15 cellular contexts compared by ENCODE assay signal in genomic region chr14:101859538-101859902, GRCh38.
DNase-seq lines count a peak whose midpoint lies in the region; ATAC-seq and TF ChIP-seq lines count a peak whose summit lies in the region.
"Had no signal": no experiment of that assay in that cellular context is flagged by ENCODE, and none has a peak within 500 bp of the region (broad histone marks: within the 10 kb centered on the region; RNA-seq: fewer than 3 reads in every experiment).

No MANE protein-coding gene starts in this region.

- no peak overlapping the region for H3K4me3 Mint-ChIP-seq in activated B cell treated with CpG ODN at 0.5 μM for 24 hours

- ATAC-seq in Right ventricle myocardium superior (ENCODE audit: poor library complexity) (no peak), activated B cell treated with CpG ODN at 0.5 μM for 24 hours (ENCODE audit: low read depth) (no peak), left lung (peak; percentile 23)
- ATAC-seq: Panc1, right lobe of liver had no signal

- H3K4me3 ChIP-seq in left ventricle myocardium inferior = no peak overlapping the region
- H3K4me3 ChIP-seq in left lung = no peak overlapping the region
- H3K4me3 ChIP-seq: cardiac muscle cell, right lobe of liver had no signal

- peaks cover 25% of the 10 kb centered on the region for H3K4me1 Mint-ChIP-seq in activated B cell treated with CpG ODN at 0.5 μM for 24 hours

- DNase-seq in left ventricle myocardium inferior (no peak), Right ventricle myocardium superior (no peak), activated B cell treated with CpG ODN at 0.5 μM for 24 hours (no peak), left lung (no peak), ureter (ENCODE audit: low spot score) (peak; percentile 38), HPDE6-E6E7 (ENCODE audit: extremely low spot score) (no peak), RWPE1 (ENCODE audit: low spot score) (no peak)
- DNase-seq: C1 segment of cervical spinal cord; GOT3; NCI-H2081 treated with DMSO at 0.1 percent for 48 hours; NCI-H526 treated with DMSO at 0.1 percent for 48 hours; right lobe of liver; stimulated activated CD4-positive, alpha-beta T cell treated with anti-CD3 and anti-CD28 coated beads, Interleukin-4, amount 100 ng/mL, for 1 hour had no signal

- intact Hi-C loops in left ventricle myocardium inferior (cut with micrococcal nuclease) = no loop called here
- intact Hi-C loops in Right ventricle myocardium superior (cut with DNase I) = no loop called here
- intact Hi-C loops in activated B cell treated with CpG ODN at 0.5 μM for 24 hours (cut with micrococcal nuclease) = no loop called here
- intact Hi-C loops in left lung (cut with DNase I) = no loop called here

- H3K36me3 Mint-ChIP-seq in activated B cell treated with CpG ODN at 0.5 μM for 24 hours (ENCODE audit: low read depth) = peaks cover 66% of the 10 kb centered on the region

- H3K9me3 Mint-ChIP-seq in activated B cell treated with CpG ODN at 0.5 μM for 24 hours = no peaks in the 10 kb centered on the region

- H3K4me1 ChIP-seq in left ventricle myocardium inferior = peaks cover 80% of the 10 kb centered on the region
- H3K4me1 ChIP-seq in left lung = peaks cover 8 to 49% of the 10 kb centered on the region in 2 donors

- H3K27me3 ChIP-seq in left ventricle myocardium inferior (ENCODE audit: low read depth) (no peaks in the 10 kb centered on the region), left lung (no peaks in the 10 kb centered on the region)
- H3K27me3 ChIP-seq: cardiac muscle cell, right lobe of liver had no signal

- peak overlapping the region; percentile 8 for H3K27ac Mint-ChIP-seq in activated B cell treated with CpG ODN at 0.5 μM for 24 hours

- POLR2A ChIA-PET in activated B cell treated with CpG ODN at 0.5 μM for 24 hours (lab: Charles Lee) = no interaction called here
- POLR2A ChIA-PET in RWPE1 (lab: Yijun Ruan, JAX; ENCODE audit: low non-redundant PET) = no interaction called here

- no peaks in the 10 kb centered on the region for H3K9me3 ChIP-seq in left ventricle myocardium inferior (replicated peaks)
- H3K9me3 ChIP-seq in left lung = no peaks in the 10 kb centered on the region
- H3K9me3 ChIP-seq: right lobe of liver had no signal

- CTCF ChIA-PET in activated B cell treated with CpG ODN at 0.5 μM for 24 hours (lab: Charles Lee) (no interaction called here), RWPE1 (lab: Yijun Ruan, JAX) (interaction anchor here (0.7 kb wide), 1 partner anchor 1920 kb away, joined by 3 read pairs; no protein-coding TSS in a partner anchor)

- peak overlapping the region; percentile 85 for H3K27ac ChIP-seq in left ventricle myocardium inferior (replicated peaks)
- H3K27ac ChIP-seq in left lung = peak overlapping the region; percentile 55 to 58
- no peak overlapping the region for H3K27ac ChIP-seq in RWPE1
- H3K27ac ChIP-seq: right lobe of liver had no signal

- TF ChIP-seq CTCF in left ventricle myocardium inferior (IDR thresholded peaks at IDR 0.05; ENCODE audit: borderline replicate concordance) (no peak), activated B cell treated with CpG ODN at 0.5 μM for 24 hours (IDR thresholded peaks at IDR 0.05) (no peak), left lung (IDR thresholded peaks at IDR 0.05) (no peak), RWPE1 (conservative IDR thresholded peaks at IDR 0.05; ENCODE audit: low read depth) (no peak)

- H3K36me3 ChIP-seq in left ventricle myocardium inferior (peaks cover 11% of the 10 kb centered on the region), left lung (peaks cover 0 to 13% of the 10 kb centered on the region in 2 donors)
- H3K36me3 ChIP-seq: cardiac muscle cell had no signal

- no peaks in the 10 kb centered on the region for H3K27me3 Mint-ChIP-seq in activated B cell treated with CpG ODN at 0.5 μM for 24 hours
